8 cellular contexts compared by ENCODE assay signal in the genomic region with DNA sequence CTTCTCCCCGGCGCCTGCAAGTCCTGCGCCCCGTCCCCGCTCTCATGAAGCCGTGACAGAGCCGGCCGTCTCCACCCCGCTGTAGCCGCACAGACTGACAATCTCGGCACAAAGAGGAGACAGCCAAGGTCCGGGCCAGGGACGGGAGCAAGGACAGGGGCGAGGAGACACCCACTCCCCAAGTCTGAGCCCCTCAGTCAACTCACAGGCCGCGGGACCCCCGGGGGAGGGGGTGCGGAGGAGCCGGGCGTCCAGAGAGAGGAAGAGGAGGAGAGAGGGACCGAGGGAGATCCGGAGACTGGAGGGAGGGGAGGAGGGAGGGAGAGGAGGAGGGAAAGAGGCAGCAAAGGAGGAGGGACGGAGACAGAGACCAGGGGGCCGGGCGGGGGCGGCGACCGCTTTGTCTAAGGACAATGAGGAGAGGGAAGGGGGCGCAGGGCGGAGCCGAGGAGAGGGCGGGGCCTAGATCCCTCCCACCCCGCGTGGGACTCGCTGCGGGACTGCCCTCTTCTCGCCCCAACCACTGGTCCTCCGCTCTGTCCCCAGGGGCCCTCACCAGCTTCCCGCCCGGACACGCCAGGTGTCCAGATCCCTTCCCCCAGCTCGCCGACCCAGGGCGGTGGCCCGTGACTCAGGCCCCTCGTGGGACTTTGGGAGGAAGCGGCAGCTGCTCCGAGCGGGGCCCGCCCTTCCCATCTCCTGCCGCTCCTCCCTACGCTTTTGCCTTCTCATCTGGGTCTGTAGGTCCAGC. TPM values are rescaled to one million over a fixed set of nuclear protein-coding genes. Genes with fewer than 3 reads are reported as not detected.
DNase-seq lines count a peak whose midpoint lies in the region; ATAC-seq and TF ChIP-seq lines count a peak whose summit lies in the region.

No MANE protein-coding gene starts in this region.

- H3K27me3 ChIP-seq in right cardiac atrium (ENCODE audit: control insufficient read depth, insufficient read depth) = no peaks in the 10 kb centered on the region
- H3K27me3 ChIP-seq in aorta (ENCODE audit: control insufficient read depth in 1 of 2, insufficient read depth in 2 of 2, low read length in 1 of 2) = no peaks in the 10 kb centered on the region

- H3K4me3 ChIP-seq in right cardiac atrium (ENCODE audit: low read length) = peak overlapping the region; percentile 88
- peak overlapping the region; percentile 72 to 82 for H3K4me3 ChIP-seq in aorta (ENCODE audit: low read length in 2 of 2)

- peak overlapping the region; percentile 65 for H3K27ac ChIP-seq in angular gyrus (ENCODE audit: low read depth, low read length)
- H3K27ac ChIP-seq in right cardiac atrium (ENCODE audit: low read length) = peak overlapping the region; percentile 99
- peak overlapping the region; percentile 24 to 94 for H3K27ac ChIP-seq in aorta (ENCODE audit: low read depth in 1 of 2, low read length in 2 of 2)

- WGBS in right cardiac atrium = under 1% methylated on average over 52 of the region's 52 CpGs
- 0 to 1% methylated on average over 35 to 52 of the region's 52 CpGs for WGBS in aorta, 2 donors

- intact Hi-C loops in right cardiac atrium (cut with DNase I) = loop anchor here in 1 of 4 donors (2.0 kb wide), 1 partner anchor 34 kb away; a partner anchor contains a TSS
- intact Hi-C loops in aorta (cut with DNase I) = loop anchor here (1.0 to 2.0 kb wide), 3 partner anchors 30 to 70 kb away; a partner anchor contains a TSS

- POLR2A ChIA-PET in GM10248 (lab: Yijun Ruan, JAX) = interaction anchor here (0.6 to 4.2 kb wide), 3 partner anchors 17 to 1288 kb away, joined by 3 to 17 read pairs (median 5); a partner anchor contains a TSS

- ATAC-seq in HG02678 (IDR thresholded peaks at IDR 0.05; ENCODE audit: unreplicated experiment) (peak; percentile 54), right cardiac atrium (peak; percentile 84), aorta (ENCODE audit: low FRiP score) (peak; percentile 84)

- H3K4me1 ChIP-seq in right cardiac atrium (ENCODE audit: control insufficient read depth, insufficient read depth, low read length) (peaks cover 8% of the 10 kb centered on the region), aorta (ENCODE audit: control insufficient read depth in 1 of 2, insufficient read depth in 2 of 2, low read length in 2 of 2) (no peaks in the 10 kb centered on the region)

- no peaks in the 10 kb centered on the region for H3K36me3 ChIP-seq in aorta (ENCODE audit: control insufficient read depth in 1 of 2, insufficient read depth in 2 of 2, low read length in 1 of 2)

- H3K9me3 ChIP-seq in right cardiac atrium (ENCODE audit: control insufficient read depth, low read length) (no peaks in the 10 kb centered on the region), aorta (ENCODE audit: control insufficient read depth, low read length) (no peaks in the 10 kb centered on the region)

- no peak for TF ChIP-seq CTCF in GM10248 (IDR thresholded peaks at IDR 0.05; ENCODE audit: control extremely low read depth, extremely low read depth, low read depth, missing control alignments)

- DNase-seq in GM10248 (ENCODE audit: extremely low spot score) (peak; percentile 90), NCI-H1436 treated with DMSO at 0.1 percent for 48 hours (lab: John Stamatoyannopoulos, UW) (peak; percentile 79), T-helper 1 cell (peak; percentile 68 to 80 (median 71)), right cardiac atrium (peak; percentile 99), putamen (ENCODE audit: low spot score) (peak; percentile 49), aorta (peak; percentile 98 to 99)

- CTCF ChIA-PET in GM10248 (lab: Yijun Ruan, JAX) = interaction anchor here (1.0 to 13.6 kb wide), 7 partner anchors 7 to 234 kb away, joined by 3 to 132 read pairs (median 10); a partner anchor contains a TSS

RNA-seq across cellular contexts. Expression of a gene that starts 0.6 kb away (rescaled TPM):
- total RNA-seq in right cardiac atrium (10 to 100 TPM; 21.8 to 33.9 (median 23.5) TPM), aorta (100 to 1,000 TPM; 130 to 134 TPM)
- polyA plus RNA-seq in right cardiac atrium (23.1 TPM), aorta (10 to 100 TPM; 68.5 to 83.3 TPM)

RNA-seq across cellular contexts. Expression of a gene that starts 3.7 kb away (rescaled TPM):
- total RNA-seq in right cardiac atrium (1 to 10 TPM; 2.5 to 5.8 (median 5.0) TPM), aorta (10 to 100 TPM; 13.0 to 15.0 TPM)
- polyA plus RNA-seq in right cardiac atrium (5.3 TPM), aorta (10 to 100 TPM in 1 of 2 donors, 1 to 10 TPM in 1; 5.6 to 19.6 TPM)

RNA-seq across cellular contexts. Expression of a gene that starts 14.3 kb away (rescaled TPM):
- 10 to 100 TPM; 18.2 to 23.4 (median 20.4) TPM for total RNA-seq in right cardiac atrium
- 17.0 TPM for polyA plus RNA-seq in right cardiac atrium
- 10 to 100 TPM; 22.3 to 25.2 TPM for total RNA-seq in aorta
- 10 to 100 TPM; 12.8 to 34.0 TPM for polyA plus RNA-seq in aorta

RNA-seq across cellular contexts. Expression of a gene that starts 30.0 kb away (rescaled TPM):
- 10 to 100 TPM; 20.7 to 26.6 (median 24.2) TPM for total RNA-seq in right cardiac atrium
- polyA plus RNA-seq in right cardiac atrium = 11.1 TPM
- total RNA-seq in aorta = 10 to 100 TPM; 31.4 to 33.3 TPM
- polyA plus RNA-seq in aorta = 10 to 100 TPM in 1 of 2 donors, 1 to 10 TPM in 1; 7.4 to 34.5 TPM

RNA-seq across cellular contexts. Expression of a gene that starts 33.1 kb away (rescaled TPM):
- total RNA-seq in right cardiac atrium = 100 to 1,000 TPM; 130 to 250 (median 200) TPM
- 170 TPM for polyA plus RNA-seq in right cardiac atrium
- 100 to 1,000 TPM; 264 to 324 TPM for total RNA-seq in aorta
- 100 to 1,000 TPM in 1 of 2 donors, 10 to 100 TPM in 1; 99.5 to 189 TPM for polyA plus RNA-seq in aorta

Comparison
In these comparisons a context has a peak if more than half of its experiments do, and no peak if none do; other contexts are left out.
1. Peak in every context shown above with its lines: DNase-seq, ATAC-seq, H3K4me3 ChIP-seq and H3K27ac ChIP-seq.
2. DNase-seq: peak in every context shown above with its lines; median percentile 99 in right cardiac atrium; 98 in aorta; 90 in GM10248; 79 in NCI-H1436 treated with DMSO at 0.1 percent for 48 hours; 71 in T-helper 1 cell; 49 in putamen.